Comparison of ENCODE assay signal across 1 cellular context in the genomic region with DNA sequence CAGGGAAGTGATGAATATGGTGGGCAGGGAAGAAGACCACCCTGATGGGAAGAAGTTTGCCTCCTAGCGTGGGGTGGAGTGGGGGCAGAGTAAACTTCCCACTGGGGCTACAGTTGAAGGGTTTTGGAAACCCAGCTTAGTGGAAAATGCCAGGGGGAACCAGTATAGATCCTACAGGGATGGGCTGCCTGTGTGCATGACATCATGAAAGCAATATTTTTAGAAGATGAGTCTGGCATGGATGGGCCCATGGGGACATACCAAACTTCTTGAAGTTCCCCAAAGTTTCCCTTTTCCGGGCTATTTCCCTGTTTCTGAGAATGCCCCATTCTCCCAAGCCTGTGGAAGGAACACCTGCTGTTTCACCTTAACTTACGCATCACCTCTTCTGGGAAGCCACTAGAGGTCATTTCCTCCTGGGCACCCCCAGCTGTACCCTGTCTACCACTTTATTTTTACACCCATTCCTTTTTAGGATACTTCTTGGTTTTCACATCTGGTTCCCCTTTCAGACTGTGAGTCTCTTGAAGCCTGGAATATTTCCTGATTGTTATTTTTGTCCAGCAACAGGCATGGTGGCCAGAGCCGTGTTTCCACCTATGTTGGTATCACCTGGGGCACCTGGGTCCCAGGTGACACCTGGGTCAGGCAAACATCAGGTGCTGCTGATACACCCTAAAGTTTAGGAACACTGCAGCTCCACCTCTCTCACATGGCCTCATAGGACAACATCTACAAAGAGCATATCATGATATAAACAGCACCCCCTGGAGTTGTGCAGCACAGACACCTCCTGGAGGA.
TF ChIP-seq lines count a peak whose summit lies in the region.

No MANE protein-coding gene starts in this region.

TF ChIP-seq in IMR-90, 13 proteins besides CTCF, POLR2A, EP300 and RAD21:
- TF ChIP-seq MAFK (IDR thresholded peaks at IDR 0.05; ENCODE audit: low read depth, low read length), result no peak
